In genomic region chr11:95089620-95090542, GRCh38 we compare ENCODE assay signal across 8 cellular contexts. TPM values are rescaled to one million over a fixed set of nuclear protein-coding genes. Genes with fewer than 3 reads are reported as not detected.
DNase-seq lines count a peak whose midpoint lies in the region; ATAC-seq and TF ChIP-seq lines count a peak whose summit lies in the region.

A gene with protein sequence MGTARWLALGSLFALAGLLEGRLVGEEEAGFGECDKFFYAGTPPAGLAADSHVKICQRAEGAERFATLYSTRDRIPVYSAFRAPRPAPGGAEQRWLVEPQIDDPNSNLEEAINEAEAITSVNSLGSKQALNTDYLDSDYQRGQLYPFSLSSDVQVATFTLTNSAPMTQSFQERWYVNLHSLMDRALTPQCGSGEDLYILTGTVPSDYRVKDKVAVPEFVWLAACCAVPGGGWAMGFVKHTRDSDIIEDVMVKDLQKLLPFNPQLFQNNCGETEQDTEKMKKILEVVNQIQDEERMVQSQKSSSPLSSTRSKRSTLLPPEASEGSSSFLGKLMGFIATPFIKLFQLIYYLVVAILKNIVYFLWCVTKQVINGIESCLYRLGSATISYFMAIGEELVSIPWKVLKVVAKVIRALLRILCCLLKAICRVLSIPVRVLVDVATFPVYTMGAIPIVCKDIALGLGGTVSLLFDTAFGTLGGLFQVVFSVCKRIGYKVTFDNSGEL (plus strand): TSS chr11:95089846. CDS start chr11:95089928, 82 bp downstream.

- ATAC-seq in HG03378 (IDR thresholded peaks at IDR 0.05; ENCODE audit: unreplicated experiment) = peak; percentile 75

- peak; percentile 86 for TF ChIP-seq POLR2A in GM19193 (IDR thresholded peaks at IDR 0.05; ENCODE audit: extremely low read depth, insufficient read depth, insufficient read length)

- H3K27me3 Mint-ChIP-seq in endodermal cell (ENCODE audit: insufficient read depth) (peaks cover 73% of the 10 kb centered on the region), mesothelial cell of epicardium (ENCODE audit: low read depth) (no peaks in the 10 kb centered on the region)

- H3K36me3 Mint-ChIP-seq in endodermal cell (ENCODE audit: low read depth) (no peaks in the 10 kb centered on the region), mesothelial cell of epicardium (no peaks in the 10 kb centered on the region)

- TF ChIP-seq CTCF in C4-2B (conservative IDR thresholded peaks at IDR 0.05) = peak; percentile 22
- no peak for TF ChIP-seq CTCF in endodermal cell (conservative IDR thresholded peaks at IDR 0.05)
- no peak for TF ChIP-seq CTCF in mesothelial cell of epicardium (IDR thresholded peaks at IDR 0.05; ENCODE audit: unreplicated experiment)

- H3K4me1 Mint-ChIP-seq in endodermal cell (peaks cover 24% of the 10 kb centered on the region), mesothelial cell of epicardium (peaks cover 18% of the 10 kb centered on the region)

- peak within 1 kb of the TSS; percentile 81 for H3K4me3 ChIP-seq in endodermal cell (ENCODE audit: low read length)

- H3K4me1 ChIP-seq in endodermal cell (ENCODE audit: control insufficient read depth, insufficient read depth, low read length) = no peaks in the 10 kb centered on the region

- H3K9ac ChIP-seq in endodermal cell (ENCODE audit: extremely low read depth, low read length, poor library complexity, severe bottlenecking) = peak within 1 kb of the TSS; percentile 27

- no peaks in the 10 kb centered on the region for H3K36me3 ChIP-seq in endodermal cell (ENCODE audit: control insufficient read depth, insufficient read depth, low read length)

- no peaks in the 10 kb centered on the region for H3K9me3 ChIP-seq in endodermal cell (ENCODE audit: control insufficient read depth, low read length)

- H3K9me3 Mint-ChIP-seq in endodermal cell (no peaks in the 10 kb centered on the region), mesothelial cell of epicardium (no peaks in the 10 kb centered on the region)

- WGBS in endodermal cell (ENCODE audit: insufficient coverage in 1 of 2, insufficient read length in 1 of 2), 2 experiments = 0 to 1% methylated on average over 30 to 106 of the region's 106 CpGs

- H3K27ac ChIP-seq in C4-2B (peak within 1 kb of the TSS; percentile 99), endodermal cell (ENCODE audit: low read depth, low read length) (no peak within 1 kb of the TSS)

- H3K27ac Mint-ChIP-seq in endodermal cell (no peak within 1 kb of the TSS), mesothelial cell of epicardium (peak within 1 kb of the TSS; percentile 85)

- peak; percentile 25 for DNase-seq in NK-92 (lab: John Stamatoyannopoulos, UW; ENCODE audit: unreplicated experiment)
- DNase-seq in activated CD8-positive, alpha-beta memory T cell treated with anti-CD3 and anti-CD28 coated beads for 4 hours (ENCODE audit: low read depth in 2 of 2) = peak; percentile 64 to 65
- peak; percentile 93 for DNase-seq in endodermal cell
- DNase-seq in mesothelial cell of epicardium (ENCODE audit: low spot score in 2 of 2, unreplicated experiment in 2 of 2) = peak; percentile 70 to 84
- peak; percentile 80 to 83 for DNase-seq in stimulated activated CD8-positive, alpha-beta memory T cell treated with anti-CD3 and anti-CD28 coated beads, Interleukin-15, amount 100 ng/mL, for 48 hours (ENCODE audit: low read depth in 2 of 2)

- H3K27me3 ChIP-seq in endodermal cell (ENCODE audit: control insufficient read depth, insufficient read depth, low read length, poor library complexity, severe bottlenecking) = peaks cover 26% of the 10 kb centered on the region

- H3K4me3 Mint-ChIP-seq in endodermal cell (peak within 1 kb of the TSS; percentile 61), mesothelial cell of epicardium (peak within 1 kb of the TSS; percentile 89)

RNA-seq across cellular contexts. Expression of the gene that starts here (rescaled TPM):
- 1 to 10 TPM; 1.9 to 2.7 TPM for total RNA-seq in endodermal cell
- 2.4 TPM for polyA plus RNA-seq in endodermal cell (2013, experiment 1 of 2)
- 2.3 TPM for polyA plus RNA-seq in endodermal cell (2013, experiment 2 of 2)
- total RNA-seq in mesothelial cell of epicardium = 7.2 to 7.6 TPM (median 7.2 TPM) in 3 replicates

Comparison
In these comparisons a context has a peak if more than half of its experiments do, and no peak if none do; other contexts are left out.
1. DNase-seq: peak in every context shown above with its lines; median percentile 93 in endodermal cell; 82 in stimulated activated CD8-positive, alpha-beta memory T cell treated with anti-CD3 and anti-CD28 coated beads, Interleukin-15, amount 100 ng/mL, for 48 hours; 77 in mesothelial cell of epicardium; 64 in activated CD8-positive, alpha-beta memory T cell treated with anti-CD3 and anti-CD28 coated beads for 4 hours; 25 in NK-92.